30 cellular contexts compared by ENCODE assay signal in genomic region chr5:57304931-57305330, GRCh38.
"Had no signal": no experiment of that assay in that cellular context is flagged by ENCODE, and none has a peak within 500 bp of the region (broad histone marks: within the 10 kb centered on the region; RNA-seq: fewer than 3 reads in every experiment).

No MANE protein-coding gene starts in this region.

- ATAC-seq: activated CD4-positive, CD25-positive, alpha-beta regulatory T cell treated with anti-CD3 and anti-CD28 coated beads, Interleukin-2, amount 50 U/mL, for 24 hours; activated CD8-positive, alpha-beta memory T cell treated with anti-CD3 and anti-CD28 coated beads, Interleukin-2, amount 10 ng/mL, durations not matched to agents 7 days and 5 days; activated CD8-positive, alpha-beta T cell treated with anti-CD3 and anti-CD28 coated beads, Interleukin-2, amount 10 ng/mL, durations not matched to agents 7 days and 5 days; activated naive CD8-positive, alpha-beta T cell treated with anti-CD3 and anti-CD28 coated beads, Interleukin-2, amount 50 U/mL, for 24 hours; body of pancreas; effector memory CD8-positive, alpha-beta T cell; foreskin keratinocyte; gastroesophageal sphincter; T-helper 17 cell had no signal

- H3K36me3 ChIP-seq: adrenal gland, esophagus muscularis mucosa, gastroesophageal sphincter, WERI-Rb-1 had no signal

- DNase-seq: activated B cell treated with CpG ODN at 0.5 μM for 24 hours; activated CD4-positive, alpha-beta memory T cell treated with anti-CD3 and anti-CD28 coated beads for 36 hours; activated CD4-positive, alpha-beta T cell treated with anti-CD3 and anti-CD28 coated beads for 48 hours; activated CD8-positive, alpha-beta memory T cell treated with anti-CD3 and anti-CD28 coated beads, Interleukin-2, amount 10 ng/mL, durations not matched to agents 7 days and 5 days; activated CD8-positive, alpha-beta memory T cell treated with anti-CD3 and anti-CD28 coated beads, Interleukin-2, amount 50 U/mL, for 4 hours; activated CD8-positive, alpha-beta T cell treated with anti-CD3 and anti-CD28 coated beads, Interleukin-2, amount 10 ng/mL, durations not matched to agents 7 days and 5 days; activated effector memory CD4-positive, alpha-beta T cell treated with anti-CD3 and anti-CD28 coated beads, Interleukin-2, amount 50 U/mL, for 16 hours; activated naive CD4-positive, alpha-beta T cell treated with anti-CD3 and anti-CD28 coated beads for 36 hours; activated naive CD8-positive, alpha-beta T cell treated with anti-CD3 and anti-CD28 coated beads for 36 hours; activated naive CD8-positive, alpha-beta T cell treated with anti-CD3 and anti-CD28 coated beads, Interleukin-2, amount 50 U/mL, for 24 hours; activated T-cell treated with anti-CD3 and anti-CD28 coated beads, Interleukin-2, amount 50 U/mL, for 1 hour; activated T-cell treated with anti-CD3 and anti-CD28 coated beads, Interleukin-2, amount 50 U/mL, for 48 hours; adrenal gland; amygdala; aorta; body of pancreas; caudate nucleus; cortex of kidney; dermis blood vessel endothelial cell; effector CD4-positive, alpha-beta T cell; effector memory CD8-positive, alpha-beta T cell; erythroblast; foreskin keratinocyte; T-helper 1 cell; T-helper 17 cell; T1000; WERI-Rb-1 had no signal

- H3K4me3 ChIP-seq: adrenal gland, body of pancreas, esophagus muscularis mucosa, gastroesophageal sphincter had no signal

- H3K4me1 ChIP-seq: adrenal gland, body of pancreas, esophagus muscularis mucosa, foreskin keratinocyte, gastroesophageal sphincter had no signal

- H3K27ac ChIP-seq: adrenal gland, body of pancreas, esophagus muscularis mucosa, foreskin keratinocyte, gastroesophageal sphincter, WERI-Rb-1 had no signal

- H3K9me3 ChIP-seq: adrenal gland, body of pancreas had no signal

- H3K27me3 ChIP-seq: adrenal gland, body of pancreas, esophagus muscularis mucosa, gastroesophageal sphincter had no signal
